ENCODE assay signal across 24 cellular contexts in genomic region chr19:37012093-37012745, GRCh38.
"Had no signal": no experiment of that assay in that cellular context is flagged by ENCODE, and none has a peak within 500 bp of the region (broad histone marks: within the 10 kb centered on the region; RNA-seq: fewer than 3 reads in every experiment).

No MANE protein-coding gene starts in this region.

- H3K27ac Mint-ChIP-seq: mesothelial cell of epicardium, naive B cell had no signal

- H3K9me3 ChIP-seq: gastrocnemius medialis had no signal

- H3K36me3 ChIP-seq: gastrocnemius medialis, left lung, lower lobe of right lung had no signal

- H3K27me3 ChIP-seq: dorsolateral prefrontal cortex, esophagus squamous epithelium, gastrocnemius medialis, heart right ventricle, left lung had no signal

- H3K27me3 Mint-ChIP-seq: naive B cell had no signal

- H3K4me1 ChIP-seq: esophagus squamous epithelium, gastrocnemius medialis, left lung, lower lobe of right lung had no signal

- H3K4me3 ChIP-seq: coronary artery, dorsolateral prefrontal cortex, esophagus squamous epithelium, gastrocnemius medialis, heart right ventricle, left lung, lower lobe of right lung, mucosa of descending colon had no signal

- DNase-seq: dermis blood vessel endothelial cell; dorsolateral prefrontal cortex; effector CD4-positive, alpha-beta T cell; effector memory CD4-positive, alpha-beta T cell; erythroblast; esophagus squamous epithelium; foreskin fibroblast; foreskin melanocyte; gastrocnemius medialis; glutamatergic neuron; head of caudate nucleus; heart right ventricle; hippocampal formation; left cardiac atrium; left ventricle myocardium superior; lower lobe of right lung; mesenchymal stem cell; mucosa of descending colon; naive B cell had no signal

- ATAC-seq: esophagus mucosa, gastrocnemius medialis, heart right ventricle, left cardiac atrium, left lung, left ventricle myocardium superior, lower lobe of right lung, mucosa of descending colon had no signal

- H3K27ac ChIP-seq: coronary artery, dorsolateral prefrontal cortex, epithelial cell of prostate, esophagus squamous epithelium, gastrocnemius medialis, heart right ventricle, left lung, lower lobe of right lung had no signal

- H3K4me3 Mint-ChIP-seq: mesothelial cell of epicardium, naive B cell had no signal

- H3K4me1 Mint-ChIP-seq: mesothelial cell of epicardium had no signal
